ENCODE assay signal across 1 cellular context in genomic region chr16:4768549-4769305, GRCh38.
TF ChIP-seq lines count a peak whose summit lies in the region.

No MANE protein-coding gene starts in this region.

TF ChIP-seq in neural cell, 6 proteins besides CTCF, POLR2A, EP300 and RAD21 (continued from another document):
- TF ChIP-seq, protein P1, sequence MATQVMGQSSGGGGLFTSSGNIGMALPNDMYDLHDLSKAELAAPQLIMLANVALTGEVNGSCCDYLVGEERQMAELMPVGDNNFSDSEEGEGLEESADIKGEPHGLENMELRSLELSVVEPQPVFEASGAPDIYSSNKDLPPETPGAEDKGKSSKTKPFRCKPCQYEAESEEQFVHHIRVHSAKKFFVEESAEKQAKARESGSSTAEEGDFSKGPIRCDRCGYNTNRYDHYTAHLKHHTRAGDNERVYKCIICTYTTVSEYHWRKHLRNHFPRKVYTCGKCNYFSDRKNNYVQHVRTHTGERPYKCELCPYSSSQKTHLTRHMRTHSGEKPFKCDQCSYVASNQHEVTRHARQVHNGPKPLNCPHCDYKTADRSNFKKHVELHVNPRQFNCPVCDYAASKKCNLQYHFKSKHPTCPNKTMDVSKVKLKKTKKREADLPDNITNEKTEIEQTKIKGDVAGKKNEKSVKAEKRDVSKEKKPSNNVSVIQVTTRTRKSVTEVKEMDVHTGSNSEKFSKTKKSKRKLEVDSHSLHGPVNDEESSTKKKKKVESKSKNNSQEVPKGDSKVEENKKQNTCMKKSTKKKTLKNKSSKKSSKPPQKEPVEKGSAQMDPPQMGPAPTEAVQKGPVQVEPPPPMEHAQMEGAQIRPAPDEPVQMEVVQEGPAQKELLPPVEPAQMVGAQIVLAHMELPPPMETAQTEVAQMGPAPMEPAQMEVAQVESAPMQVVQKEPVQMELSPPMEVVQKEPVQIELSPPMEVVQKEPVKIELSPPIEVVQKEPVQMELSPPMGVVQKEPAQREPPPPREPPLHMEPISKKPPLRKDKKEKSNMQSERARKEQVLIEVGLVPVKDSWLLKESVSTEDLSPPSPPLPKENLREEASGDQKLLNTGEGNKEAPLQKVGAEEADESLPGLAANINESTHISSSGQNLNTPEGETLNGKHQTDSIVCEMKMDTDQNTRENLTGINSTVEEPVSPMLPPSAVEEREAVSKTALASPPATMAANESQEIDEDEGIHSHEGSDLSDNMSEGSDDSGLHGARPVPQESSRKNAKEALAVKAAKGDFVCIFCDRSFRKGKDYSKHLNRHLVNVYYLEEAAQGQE (IDR thresholded peaks at IDR 0.05; ENCODE audit: borderline replicate concordance) = peak; percentile 53
TF ChIP-seq in neural cell: peak in this region for 3.
